Comparison of ENCODE assay signal across 9 cellular contexts in genomic region chr14:101332281-101332680, GRCh38.
"Had no signal": no experiment of that assay in that cellular context is flagged by ENCODE, and none has a peak within 500 bp of the region (broad histone marks: within the 10 kb centered on the region; RNA-seq: fewer than 3 reads in every experiment).

No MANE protein-coding gene starts in this region.

- H3K27ac Mint-ChIP-seq: HFFc6, IgD-negative memory B cell had no signal

- H3K4me3 ChIP-seq: GM23248, HAP-1 had no signal

- H3K9me3 ChIP-seq: HAP-1 had no signal

- H3K4me1 Mint-ChIP-seq: IgD-negative memory B cell had no signal

- H2AFZ ChIP-seq: GM23248 had no signal

- H3K4me2 ChIP-seq: KMS-11 had no signal

- H3K27me3 Mint-ChIP-seq: IgD-negative memory B cell had no signal

- H3K27ac ChIP-seq: GM23248, KMS-11 had no signal

- H3K4me3 Mint-ChIP-seq: HFFc6, IgD-negative memory B cell had no signal

- H3K4me1 ChIP-seq: HAP-1 had no signal

- H3K36me3 Mint-ChIP-seq: IgD-negative memory B cell had no signal

- DNase-seq: GM23248, GOT3, H7, HFFc6, KBM-7 had no signal

- H3K36me3 ChIP-seq: HAP-1 had no signal

- ATAC-seq: HCT116 had no signal

- H3K9ac ChIP-seq: GM23248, KMS-11 had no signal
